16 cellular contexts compared by ENCODE assay signal in the genomic region with DNA sequence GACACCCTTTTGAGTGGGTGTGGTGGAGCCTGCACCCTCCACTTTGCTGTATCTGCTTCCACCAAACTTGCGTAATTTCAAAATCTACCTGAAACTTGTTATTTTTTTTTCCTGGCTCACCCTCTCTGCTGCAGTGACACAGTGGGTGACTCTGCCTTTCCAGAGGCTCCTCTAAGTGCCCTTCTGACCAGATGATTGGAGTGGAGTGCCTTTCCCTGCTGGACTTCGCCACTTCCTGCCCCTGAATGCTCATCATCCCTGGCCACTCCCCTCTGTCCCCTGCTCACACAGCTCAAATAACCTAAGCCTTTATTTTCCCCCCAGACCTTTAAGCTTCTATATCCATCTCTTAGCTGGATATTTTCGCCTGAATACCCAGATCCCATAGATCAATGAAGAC.
DNase-seq lines count a peak whose midpoint lies in the region; ATAC-seq and TF ChIP-seq lines count a peak whose summit lies in the region.
"Had no signal": no experiment of that assay in that cellular context is flagged by ENCODE, and none has a peak within 500 bp of the region (broad histone marks: within the 10 kb centered on the region; RNA-seq: fewer than 3 reads in every experiment).

No MANE protein-coding gene starts in this region.

- 90 to 94% (median 93%) methylated on average over 3 of the region's 3 CpGs for WGBS in adrenal gland, 4 donors

- H3K36me3 ChIP-seq in mucosa of descending colon (ENCODE audit: low read depth) (no peaks in the 10 kb centered on the region), adrenal gland (replicated peaks in 1 of 2) (no peaks in the 10 kb centered on the region)
- H3K36me3 ChIP-seq: BLaER1 treated with 17β-estradiol and CSF1 and Interleukin-3, amounts not matched to agents 10 nM and 100 nM; HAP-1 had no signal

- peaks cover 15 to 23% of the 10 kb centered on the region in 2 donors for H3K27me3 Mint-ChIP-seq in natural killer cell treated with Interleukin-12 subunit alpha and Interleukin-12 subunit beta and Interleukin-15 and Interleukin-18, amount 100 ng/mL, for 72 hours
- H3K27me3 Mint-ChIP-seq in natural killer cell (ENCODE audit: low read depth in 2 of 2): peaks cover 18 to 45% of the 10 kb centered on the region in 2 donors
- H3K27me3 Mint-ChIP-seq: CD4-positive, alpha-beta T cell had no signal

- H3K27ac Mint-ChIP-seq in natural killer cell treated with Interleukin-12 subunit alpha and Interleukin-12 subunit beta and Interleukin-15 and Interleukin-18, amount 100 ng/mL, for 72 hours: peak overlapping the region; percentile 39 to 74
- H3K27ac Mint-ChIP-seq in natural killer cell: no peak overlapping the region
- H3K27ac Mint-ChIP-seq: CD4-positive, alpha-beta T cell had no signal

- no peak for TF ChIP-seq CTCF in natural killer cell (IDR thresholded peaks at IDR 0.05)
- TF ChIP-seq CTCF in mucosa of descending colon (IDR thresholded peaks at IDR 0.05): no peak
- no peak for TF ChIP-seq CTCF in GM20000 (IDR thresholded peaks at IDR 0.05; ENCODE audit: extremely low read depth, missing control alignments)
- TF ChIP-seq CTCF in adrenal gland (IDR thresholded peaks at IDR 0.05): no peak

- intact Hi-C loops in natural killer cell (cut with micrococcal nuclease) (no loop called here), mucosa of descending colon (cut with DNase I, micrococcal nuclease) (no loop called here), adrenal gland (cut with DNase I) (no loop called here)

- H3K27ac ChIP-seq in adrenal gland: no peak overlapping the region

- DNase-seq in NCI-H510A (lab: John Stamatoyannopoulos, UW) (peak; percentile 13), NCI-H510A treated with DMSO at 0.1 percent for 48 hours (lab: John Stamatoyannopoulos, UW) (no peak), natural killer cell (no peak), mucosa of descending colon (no peak), GM20000 (ENCODE audit: low spot score) (no peak), adrenal gland (no peak)
- DNase-seq in natural killer cell treated with Interleukin-12 subunit alpha and Interleukin-12 subunit beta and Interleukin-15 and Interleukin-18, amount 100 ng/mL, for 72 hours (ENCODE audit: low spot score): no peak
- DNase-seq: ACHN; Calu3; CD4-positive, alpha-beta T cell; DMS 273 treated with DMSO at 0.1 percent for 48 hours; DMS79 treated with DMSO at 0.1 percent for 48 hours; EL; GOT3 had no signal

- no peaks in the 10 kb centered on the region for H3K27me3 ChIP-seq in adrenal gland
- H3K27me3 ChIP-seq: BLaER1 treated with 17β-estradiol and CSF1 and Interleukin-3, amounts not matched to agents 10 nM and 100 nM had no signal

- H3K4me3 ChIP-seq in mucosa of descending colon: no peak overlapping the region
- no peak overlapping the region for H3K4me3 ChIP-seq in adrenal gland
- H3K4me3 ChIP-seq: BLaER1 treated with 17β-estradiol and CSF1 and Interleukin-3, amounts not matched to agents 10 nM and 100 nM; HAP-1 had no signal

- no peaks in the 10 kb centered on the region for H3K36me3 Mint-ChIP-seq in natural killer cell treated with Interleukin-12 subunit alpha and Interleukin-12 subunit beta and Interleukin-15 and Interleukin-18, amount 100 ng/mL, for 72 hours
- no peaks in the 10 kb centered on the region for H3K36me3 Mint-ChIP-seq in natural killer cell

- H3K9me3 Mint-ChIP-seq in natural killer cell treated with Interleukin-12 subunit alpha and Interleukin-12 subunit beta and Interleukin-15 and Interleukin-18, amount 100 ng/mL, for 72 hours: no peaks in the 10 kb centered on the region
- H3K9me3 Mint-ChIP-seq in natural killer cell: no peaks in the 10 kb centered on the region

- ATAC-seq in natural killer cell treated with Interleukin-12 subunit alpha and Interleukin-12 subunit beta and Interleukin-15 and Interleukin-18, amount 100 ng/mL, for 72 hours: no peak
- ATAC-seq in natural killer cell (no peak), mucosa of descending colon (peak; percentile 43)

- no peak for TF ChIP-seq POLR2A in adrenal gland (IDR thresholded peaks at IDR 0.05)

- no peaks in the 10 kb centered on the region for H3K9me3 ChIP-seq in mucosa of descending colon
- no peaks in the 10 kb centered on the region for H3K9me3 ChIP-seq in adrenal gland (replicated peaks in 1 of 3)
- H3K9me3 ChIP-seq: HAP-1 had no signal

- H3K4me1 ChIP-seq in mucosa of descending colon (ENCODE audit: low read depth) (peaks cover 2% of the 10 kb centered on the region), adrenal gland (replicated peaks in 1 of 2) (no peaks in the 10 kb centered on the region)
- H3K4me1 ChIP-seq: HAP-1 had no signal

- H3K4me3 Mint-ChIP-seq in natural killer cell treated with Interleukin-12 subunit alpha and Interleukin-12 subunit beta and Interleukin-15 and Interleukin-18, amount 100 ng/mL, for 72 hours: no peak overlapping the region
- H3K4me3 Mint-ChIP-seq in natural killer cell: no peak overlapping the region
- H3K4me3 Mint-ChIP-seq: CD4-positive, alpha-beta T cell had no signal

- H3K4me1 Mint-ChIP-seq in natural killer cell treated with Interleukin-12 subunit alpha and Interleukin-12 subunit beta and Interleukin-15 and Interleukin-18, amount 100 ng/mL, for 72 hours (ENCODE audit: low read depth in 2 of 2): peaks cover 13 to 22% of the 10 kb centered on the region in 2 donors
- peaks cover 5 to 14% of the 10 kb centered on the region in 2 donors for H3K4me1 Mint-ChIP-seq in natural killer cell

Comparison
In these comparisons a context has a peak if more than half of its experiments do, and no peak if none do; other contexts are left out.
1. H3K27ac Mint-ChIP-seq: peak in natural killer cell treated with Interleukin-12 subunit alpha and Interleukin-12 subunit beta and Interleukin-15 and Interleukin-18, amount 100 ng/mL, for 72 hours (2 of 2); none in natural killer cell (0 of 2).